7 cellular contexts compared by ENCODE assay signal in the genomic region with DNA sequence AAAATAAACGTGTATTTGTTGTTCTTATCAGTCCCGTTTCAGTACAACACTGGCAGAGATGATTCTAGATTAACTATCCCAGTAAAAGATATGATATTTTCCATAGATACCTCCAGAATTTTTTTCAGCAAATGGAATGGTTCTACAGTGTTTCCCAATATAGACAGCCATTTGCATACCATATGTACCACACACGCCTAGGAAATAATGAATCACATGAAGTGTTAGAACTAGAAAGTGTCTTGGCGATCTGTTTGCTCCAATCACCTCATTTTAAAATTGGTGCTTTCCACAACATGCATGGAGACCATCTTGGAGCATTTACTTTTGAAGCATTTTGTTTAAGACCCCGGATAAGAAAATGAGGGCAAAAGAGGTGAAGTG. TPM values are rescaled to one million over a fixed set of nuclear protein-coding genes. Genes with fewer than 3 reads are reported as not detected.
DNase-seq lines count a peak whose midpoint lies in the region; FAIRE-seq and TF ChIP-seq lines count a peak whose summit lies in the region.

No MANE protein-coding gene starts in this region.

- no peaks in the 10 kb centered on the region for H3K79me1 ChIP-seq in H9 (ENCODE audit: insufficient read depth, low read depth, low read length, poor library complexity, severe bottlenecking)

- no peak for FAIRE-seq in small intestine (lab: Jason Lieb, UNC)

- H4K5ac ChIP-seq in H9 (ENCODE audit: insufficient read length, low read depth, low read length): no peak overlapping the region

- H3K4me1 ChIP-seq in H9 (ENCODE audit: insufficient read depth, low read length): no peaks in the 10 kb centered on the region; the same call in 1 of the 2 replicates
- H3K4me1 ChIP-seq in small intestine (ENCODE audit: control insufficient read depth in 2 of 2, insufficient read depth in 1 of 2, low read depth in 1 of 2, low read length in 1 of 2): no peaks in the 10 kb centered on the region

- no peak overlapping the region for H2BK120ac ChIP-seq in H9 (ENCODE audit: low read depth, low read length, poor library complexity, severe bottlenecking)

- H3K14ac ChIP-seq in H9 (ENCODE audit: insufficient read depth, low read length): no peak overlapping the region

- H2AK5ac ChIP-seq in H9 (ENCODE audit: insufficient read length, low read length): no peak overlapping the region

- H2AFZ ChIP-seq in H9 (ENCODE audit: low read length): no peak overlapping the region
- H2AFZ ChIP-seq in SU-DHL-6 (ENCODE audit: low read depth, low read length, severe bottlenecking): peak overlapping the region; percentile 56

- H3K56ac ChIP-seq in H9 (ENCODE audit: insufficient read length, low read depth, low read length): no peak overlapping the region

- no peaks in the 10 kb centered on the region for H3F3A ChIP-seq in SU-DHL-6 (ENCODE audit: insufficient read depth)

- peaks cover 16 to 18% of the 10 kb centered on the region in 2 experiments for H3K4me1 Mint-ChIP-seq in H9

- no peak overlapping the region for H2BK12ac ChIP-seq in H9 (ENCODE audit: insufficient read length, low read depth, low read length)

- H3K9me3 ChIP-seq in H9 (ENCODE audit: control insufficient read depth, low read depth, low read length) (no peaks in the 10 kb centered on the region), SU-DHL-6 (ENCODE audit: insufficient read depth, low read length) (no peaks in the 10 kb centered on the region), small intestine (ENCODE audit: control insufficient read depth, low read depth) (no peaks in the 10 kb centered on the region)

- H3K23me2 ChIP-seq in H9 (ENCODE audit: insufficient read length, low read depth, low read length, poor library complexity, severe bottlenecking): peaks cover 17% of the 10 kb centered on the region

- H3K27me3 ChIP-seq in H9 (ENCODE audit: insufficient read depth, low read length) (peaks cover 18% of the 10 kb centered on the region), SU-DHL-6 (ENCODE audit: low read length) (no peaks in the 10 kb centered on the region), small intestine (ENCODE audit: control insufficient read depth in 2 of 2, insufficient read depth in 2 of 2, low read length in 2 of 2) (no peaks in the 10 kb centered on the region)

- H3K9ac ChIP-seq in H9 (ENCODE audit: extremely low read depth, insufficient read length, low read length) (no peak overlapping the region), SU-DHL-6 (ENCODE audit: low read length) (peak overlapping the region; percentile 28; the same call in 1 of the 2 replicates)

- no peak overlapping the region for H2BK20ac ChIP-seq in H9 (ENCODE audit: low read depth, low read length, poor library complexity, severe bottlenecking)

- no peak overlapping the region for H4K91ac ChIP-seq in H9 (ENCODE audit: insufficient read length, low read depth, low read length)

- WGBS in H9 (ENCODE audit: extremely low coverage, insufficient read length, low lambda C conversion rate): no CpG with 5 or more reads among the region's 5 CpGs
- 33 to 39% (median 35%) methylated on average over 5 of the region's 5 CpGs for WGBS in small intestine, 3 donors

- DNase-seq in H9 (no peak), fibroblast of villous mesenchyme (ENCODE audit: low read depth) (peak; percentile 21), small intestine (peak; percentile 25), medulla oblongata (ENCODE audit: extremely low spot score) (no peak), anterior cingulate cortex (lab: John Stamatoyannopoulos, UW) (no peak)
- no peak for DNase-seq in activated CD4-positive, alpha-beta T cell treated with anti-CD3 and anti-CD28 coated beads for 48 hours

- no peak overlapping the region for H3K4me2 ChIP-seq in H9 (ENCODE audit: insufficient read depth, insufficient read length, low read length)
- H3K4me2 ChIP-seq in SU-DHL-6 (ENCODE audit: low read depth, low read length, poor library complexity, severe bottlenecking): peak overlapping the region; percentile 55

- no peak overlapping the region for H3K4ac ChIP-seq in H9 (ENCODE audit: low read depth, low read length)

- H3K27ac Mint-ChIP-seq in H9: no peak overlapping the region

- peak overlapping the region; percentile 40 to 74; a peak in 4 of 5 replicates for H3K4me3 Mint-ChIP-seq in H9

- H3K36me3 ChIP-seq in SU-DHL-6 (ENCODE audit: low read length) (no peaks in the 10 kb centered on the region), small intestine (ENCODE audit: control insufficient read depth in 2 of 2, insufficient read depth in 2 of 2, low read length in 2 of 2) (no peaks in the 10 kb centered on the region)

- H3K18ac ChIP-seq in H9 (ENCODE audit: insufficient read length, low read depth, low read length): no peak overlapping the region

- H3K9me3 Mint-ChIP-seq in H9: no peaks in the 10 kb centered on the region; a peak in 1 of 5 replicates

- H3T11ph ChIP-seq in H9 (ENCODE audit: low read length): no peak overlapping the region

- H4K20me1 ChIP-seq in H9 (ENCODE audit: control insufficient read depth, insufficient read depth, insufficient read length): no peaks in the 10 kb centered on the region
- H4K20me1 ChIP-seq in SU-DHL-6 (ENCODE audit: low read depth, low read length): no peaks in the 10 kb centered on the region

- H2BK5ac ChIP-seq in H9 (ENCODE audit: insufficient read length, low read length): no peak overlapping the region

- no peaks in the 10 kb centered on the region for H3K9me2 ChIP-seq in SU-DHL-6 (replicated peaks; ENCODE audit: insufficient read depth, low read length)

- H2BK15ac ChIP-seq in H9 (ENCODE audit: low read depth, low read length): no peak overlapping the region

- H3K23ac ChIP-seq in H9 (ENCODE audit: insufficient read length, low read depth, low read length): no peak overlapping the region

- H3K27me3 Mint-ChIP-seq in H9 (ENCODE audit: low read depth): peaks cover 62% of the 10 kb centered on the region

- H3K79me2 ChIP-seq in H9 (ENCODE audit: insufficient read depth, low read length): no peaks in the 10 kb centered on the region
- no peaks in the 10 kb centered on the region for H3K79me2 ChIP-seq in SU-DHL-6 (ENCODE audit: insufficient read depth, low read length)

- H3K36me3 Mint-ChIP-seq in H9 (ENCODE audit: insufficient read depth in 1 of 3, low read depth in 3 of 3): no peaks in the 10 kb centered on the region

- no peak for TF ChIP-seq CTCF in H9 (conservative IDR thresholded peaks at IDR 0.05)
- TF ChIP-seq CTCF in SU-DHL-6 (IDR thresholded peaks at IDR 0.05; ENCODE audit: insufficient read depth, low read length, poor library complexity, severe bottlenecking): no peak
- no peak for TF ChIP-seq CTCF in fibroblast of villous mesenchyme (IDR thresholded peaks at IDR 0.05; ENCODE audit: insufficient read depth, low read depth, low read length)

- H4K8ac ChIP-seq in H9 (replicated peaks; ENCODE audit: insufficient read length, low read depth, low read length): no peak overlapping the region

- H3K4me3 ChIP-seq in SU-DHL-6 (ENCODE audit: insufficient read depth, low read length, poor library complexity, severe bottlenecking): peak overlapping the region; percentile 50
- H3K4me3 ChIP-seq in fibroblast of villous mesenchyme (ENCODE audit: low read depth, low read length): peak overlapping the region; percentile 42
- peak overlapping the region in 1 of 2 donors; percentile 82 for H3K4me3 ChIP-seq in small intestine (ENCODE audit: low read depth in 1 of 2, low read length in 2 of 2)

- H3K27ac ChIP-seq in H9 (ENCODE audit: insufficient read length, low read depth, low read length) (no peak overlapping the region), SU-DHL-6 (ENCODE audit: low read depth, low read length) (no peak overlapping the region), small intestine (ENCODE audit: low read depth in 1 of 2, low read length in 1 of 2) (peak overlapping the region in 1 of 2 donors; percentile 78)

RNA-seq across cellular contexts. Expression of a gene that starts 2.0 kb away (rescaled TPM):
- not detected in 2 replicates for total RNA-seq in H9 (2021)
- total RNA-seq in fibroblast of villous mesenchyme: not detected in 2 replicates
- polyA plus RNA-seq in small intestine: 1 to 10 TPM in 1 of 3 donors, not detected in 2; 2.3 TPM

RNA-seq across cellular contexts. Expression of a gene that starts 8.5 kb away (rescaled TPM):
- total RNA-seq in H9 (2021) (13.1 and 14.2 TPM in 2 replicates), fibroblast of villous mesenchyme (80.9 and 94.6 TPM in 2 replicates)
- 10 to 100 TPM in 1 of 3 donors, 1 to 10 TPM in 2; 7.3 to 14.0 (median 9.2) TPM for polyA plus RNA-seq in small intestine

Comparison
In these comparisons a context has a peak if more than half of its experiments do, and no peak if none do; other contexts are left out.
1. DNase-seq: peak in fibroblast of villous mesenchyme (single experiment) and small intestine (single experiment); none in H9 (single experiment), medulla oblongata (single experiment), anterior cingulate cortex (0 of 58) and activated CD4-positive, alpha-beta T cell treated with anti-CD3 and anti-CD28 coated beads for 48 hours (single experiment).